Comparison of ENCODE assay signal across 1 cellular context in genomic region chr10:80044935-80045334, GRCh38.
A peak's percentile ranks its signal among the peaks of the same experiment; 100 is the strongest.
TF ChIP-seq lines count a peak whose summit lies in the region.

No MANE protein-coding gene starts in this region.

TF ChIP-seq in H1, 55 proteins besides CTCF, POLR2A, EP300 and RAD21:
- 0 out of 2 replicates have a peak, but pooled peaks have one; percentile 30 for TF ChIP-seq YY1 (IDR thresholded peaks at IDR 0.05; ENCODE audit: low read depth, low read length)
